ENCODE assay signal across 8 cellular contexts in genomic region chr3:15427182-15427880, GRCh38. TPM values are rescaled to one million over a fixed set of nuclear protein-coding genes. Genes with fewer than 3 reads are reported as not detected.
A peak's percentile ranks its signal among the peaks of the same experiment; 100 is the strongest.
DNase-seq lines count a peak whose midpoint lies in the region; TF ChIP-seq lines count a peak whose summit lies in the region.

Gene EAF1 (plus strand): TSS chr3:15427598. CDS start chr3:15427780, 182 bp downstream.
Gene METTL6 (minus strand): TSS chr3:15427544. CDS start chr3:15426511, 1,033 bp downstream.

- peak within 1 kb of the TSS; percentile 96 for H3K4me3 ChIP-seq in HFF-Myc (replicated peaks; ENCODE audit: low read depth, low read length)
- H3K4me3 ChIP-seq in NB4 (ENCODE audit: low read depth, low read length) = peak within 1 kb of the TSS; percentile 90

- no peaks in the 10 kb centered on the region for H3K9me3 Mint-ChIP-seq in type B pancreatic cell

- H3K36me3 Mint-ChIP-seq in type B pancreatic cell = peaks cover 3% of the 10 kb centered on the region

- no peaks in the 10 kb centered on the region for H3K27me3 Mint-ChIP-seq in type B pancreatic cell

- H3K4me1 Mint-ChIP-seq in type B pancreatic cell (ENCODE audit: unreplicated experiment) = peaks cover 30% of the 10 kb centered on the region

- peak within 1 kb of the TSS; percentile 97 for H3K27ac Mint-ChIP-seq in type B pancreatic cell

- POLR2A ChIA-PET in GM10248 (lab: Yijun Ruan, JAX) = no interaction called here

- TF ChIP-seq CTCF in GM10248 (IDR thresholded peaks at IDR 0.05; ENCODE audit: control extremely low read depth, extremely low read depth, low read depth, missing control alignments) (no peak), HFF-Myc (IDR thresholded peaks at IDR 0.05; ENCODE audit: low read depth, low read length, missing control alignments) (no peak), NB4 (IDR thresholded peaks at IDR 0.05; ENCODE audit: low read depth, low read length) (no peak), type B pancreatic cell (conservative IDR thresholded peaks at IDR 0.05) (peak; percentile 56)

- CTCF ChIA-PET in GM10248 (lab: Yijun Ruan, JAX) = interaction anchor here (1.0 to 2.6 kb wide), 2 partner anchors 22 to 130 kb away, joined by 3 to 7 read pairs; no protein-coding TSS in a partner anchor

- peak; percentile 92 for DNase-seq in GM10248 (ENCODE audit: extremely low spot score)
- peak; percentile 22 for DNase-seq in HFF-Myc (ENCODE audit: extremely low read depth, low read depth)
- DNase-seq in NB4 (ENCODE audit: low read depth) = peak; percentile 86
- peak; percentile 72 to 80 for DNase-seq in SW 1271 (lab: John Stamatoyannopoulos, UW)
- DNase-seq in activated naive CD8-positive, alpha-beta T cell treated with anti-CD3 and anti-CD28 coated beads, Interleukin-2, amount 50 U/mL, for 16 hours (ENCODE audit: low read depth, low spot score) = peak; percentile 73
- peak; percentile 93 for DNase-seq in cardiac septum (ENCODE audit: low spot score)
- peak; percentile 78 to 98 (median 88) for DNase-seq in posterior cingulate gyrus
- peak; percentile 80 for DNase-seq in type B pancreatic cell (ENCODE audit: extremely low spot score, unreplicated experiment)

- peak within 1 kb of the TSS; percentile 100 for H3K4me3 Mint-ChIP-seq in type B pancreatic cell

- intact Hi-C loops in cardiac septum (cut with DNase I) (loop anchor here (2.0 kb wide), 1 partner anchor 129 kb away; no protein-coding TSS in a partner anchor), posterior cingulate gyrus (cut with DNase I) (loop anchor here (5.0 kb wide), 1 partner anchor 130 kb away; no protein-coding TSS in a partner anchor)

- TF ChIP-seq POLR2A in NB4 (IDR thresholded peaks at IDR 0.05; ENCODE audit: extremely low read depth, insufficient read length) = peak; percentile 72

RNA-seq across cellular contexts. Expression of gene EAF1, which starts in this region (rescaled TPM):
- total RNA-seq in cardiac septum = 10.3 TPM
- total RNA-seq in type B pancreatic cell (ENCODE audit: low replicate concordance) = 23.1 and 23.5 TPM in 2 replicates

RNA-seq across cellular contexts. Expression of gene METTL6, which starts in this region (rescaled TPM):
- total RNA-seq in cardiac septum = 11.7 TPM
- 19.3 and 20.1 TPM in 2 replicates for total RNA-seq in type B pancreatic cell (ENCODE audit: low replicate concordance)

Comparison
In these comparisons a context has a peak if more than half of its experiments do, and no peak if none do; other contexts are left out.
1. Peak in every context shown above with its lines: DNase-seq and H3K4me3 ChIP-seq.
2. DNase-seq: peak in every context shown above with its lines; median percentile 93 in cardiac septum; 92 in GM10248; 88 in posterior cingulate gyrus; 86 in NB4; 80 in type B pancreatic cell; 76 in SW 1271; 73 in activated naive CD8-positive, alpha-beta T cell treated with anti-CD3 and anti-CD28 coated beads, Interleukin-2, amount 50 U/mL, for 16 hours; 22 in HFF-Myc.